In genomic region chr20:50980071-50980681, GRCh38 we compare ENCODE assay signal across 1 cellular context.
A peak's percentile ranks its signal among the peaks of the same experiment; 100 is the strongest.
TF ChIP-seq lines count a peak whose summit lies in the region.

No MANE protein-coding gene starts in this region.

TF ChIP-seq in K562, 482 proteins besides CTCF, POLR2A, EP300 and RAD21 (continued from another document):
- peak; percentile 72 for TF ChIP-seq ZNF24 (IDR thresholded peaks at IDR 0.05)
- TF ChIP-seq TAF9B (IDR thresholded peaks at IDR 0.05; ENCODE audit: partially characterized antibody): peak; percentile 41
- TF ChIP-seq KAT2B (IDR thresholded peaks at IDR 0.05; ENCODE audit: low read depth, low read length): no peak
- no peak for TF ChIP-seq CBX8 (IDR thresholded peaks at IDR 0.05; ENCODE audit: borderline replicate concordance, extremely low read depth, low read depth, low read length, poor library complexity, severe bottlenecking)
- TF ChIP-seq DEAF1 (CRISPR knock-in tag; IDR thresholded peaks at IDR 0.05): no peak
- no peak for TF ChIP-seq SMARCA5 (IDR thresholded peaks at IDR 0.05)
- TF ChIP-seq PBX2 (CRISPR knock-in tag; IDR thresholded peaks at IDR 0.05; ENCODE audit: low read depth): no peak
- TF ChIP-seq PBX2 (tag; conservative IDR thresholded peaks at IDR 0.05; ENCODE audit: low read depth): peak; percentile 31; the same call in 1 of the 2 replicates
- peak; percentile 90 for TF ChIP-seq JUN (IDR thresholded peaks at IDR 0.05; ENCODE audit: borderline replicate concordance, low read depth, low read length)
- TF ChIP-seq JUN (CRISPR knock-in tag; IDR thresholded peaks at IDR 0.05; ENCODE audit: borderline replicate concordance): no peak
- TF ChIP-seq TCF7 (IDR thresholded peaks at IDR 0.05; ENCODE audit: borderline replicate concordance): no peak
- no peak for TF ChIP-seq HIVEP1 (CRISPR knock-in tag; IDR thresholded peaks at IDR 0.05)
- TF ChIP-seq DMBX1 (CRISPR knock-in tag; IDR thresholded peaks at IDR 0.05; ENCODE audit: borderline replicate concordance): no peak
- TF ChIP-seq ATF7 (IDR thresholded peaks at IDR 0.05): peak; percentile 74
- TF ChIP-seq SMARCA4 (IDR thresholded peaks at IDR 0.05): peak; percentile 47; the same call in 1 of the 2 replicates
- no peak for TF ChIP-seq JUNB (CRISPR knock-in tag; conservative IDR thresholded peaks at IDR 0.05)
- peak in 1 of 2 experiments; percentile 47; a peak in 1 of 4 replicates for TF ChIP-seq TRIM24 (IDR thresholded peaks at IDR 0.05)
- peak; percentile 43; the same call in 1 of the 2 replicates for TF ChIP-seq ATF2 (CRISPR knock-in tag; IDR thresholded peaks at IDR 0.05)
TF ChIP-seq in K562: peak in this region for 24.
